Comparison of ENCODE assay signal across 12 cellular contexts in genomic region chr3:146817705-146818104, GRCh38.
DNase-seq lines count a peak whose midpoint lies in the region; ATAC-seq and TF ChIP-seq lines count a peak whose summit lies in the region.
"Had no signal": no experiment of that assay in that cellular context is flagged by ENCODE, and none has a peak within 500 bp of the region (broad histone marks: within the 10 kb centered on the region; RNA-seq: fewer than 3 reads in every experiment).

No MANE protein-coding gene starts in this region.

- H3K27ac ChIP-seq in HCT116 (ENCODE audit: low read depth, low read length) (no peak overlapping the region), SJCRH30 (no peak overlapping the region), left lung (no peak overlapping the region)
- H3K27ac ChIP-seq: stomach had no signal

- no peaks in the 10 kb centered on the region; the same call in 1 of the 2 replicates for H3K9me2 ChIP-seq in HCT116 (ENCODE audit: insufficient read depth)

- RAD21 ChIA-PET in HCT116 (lab: Charles Lee; ENCODE audit: low non-redundant PET in 1 of 2, low total read pairs in 2 of 2, uncharacterized antibody in 2 of 2, unreplicated experiment in 2 of 2) = interaction anchor here (1.0 to 1.3 kb wide), 2 partner anchors 303 to 374 kb away, joined by 3 to 4 read pairs; no protein-coding TSS in a partner anchor

- no peak overlapping the region for H3K9ac ChIP-seq in HCT116 (ENCODE audit: low read length)

- peak; percentile 71 for TF ChIP-seq RAD21 in HCT116 (IDR thresholded peaks at IDR 0.05; ENCODE audit: low read depth)

- in situ Hi-C loops in ACHN (cut with HindIII; ENCODE audit: low pct_ligation_motif_present, low pct_unique_long_range_greater_than_20kb, low sequenced_read_pairs) = no loop called here

- intact Hi-C loops in HCT116 (cut with micrococcal nuclease) = loop anchor here (2.0 to 10.0 kb wide), 3 partner anchors 373 to 1547 kb away; no protein-coding TSS in a partner anchor
- intact Hi-C loops in left lung (cut with DNase I) = no loop called here

- no peak overlapping the region for H3K4me2 ChIP-seq in HCT116 (ENCODE audit: low read length)

- ATAC-seq in HCT116 (peak; percentile 76), left lung (no peak), GM18868 (IDR thresholded peaks at IDR 0.05; ENCODE audit: unreplicated experiment) (no peak)
- ATAC-seq: natural killer cell treated with Interleukin-12 subunit alpha and Interleukin-12 subunit beta and Interleukin-15 and Interleukin-18, amount 100 ng/mL, for 72 hours; T-cell had no signal

- TF ChIP-seq POLR2A in HCT116 (IDR thresholded peaks at IDR 0.05; ENCODE audit: borderline replicate concordance, extremely low read depth, insufficient read depth, insufficient read length) = no peak

- CTCF ChIA-PET in HCT116 (lab: Charles Lee) = interaction anchor here (0.7 to 2.3 kb wide), 13 partner anchors 10 to 1549 kb away, joined by 3 to 15 read pairs (median 5); no protein-coding TSS in a partner anchor

- H3K79me2 ChIP-seq in HCT116 (ENCODE audit: insufficient read depth, low read length) = no peaks in the 10 kb centered on the region

- H3K4me1 ChIP-seq in HCT116 (ENCODE audit: control insufficient read depth in 1 of 2, insufficient read depth in 2 of 2, low read length in 2 of 2) = no peaks in the 10 kb centered on the region
- H3K4me1 ChIP-seq in SJCRH30 = peaks cover 7% of the 10 kb centered on the region; the same call in 1 of the 2 replicates
- H3K4me1 ChIP-seq in left lung = no peaks in the 10 kb centered on the region
- H3K4me1 ChIP-seq: stomach had no signal

- POLR2A ChIA-PET in HCT116 (lab: Charles Lee) = no interaction called here

- DNase-seq in ACHN (peak; percentile 58), HCT116 (ENCODE audit: low read depth, low spot score) (peak; percentile 26), SJCRH30 (peak; percentile 15 to 68), fibroblast of the conjunctiva (ENCODE audit: low read depth) (peak; percentile 34), GM19238 (ENCODE audit: insufficient read length, low spot score) (no peak), NCI-H2227 (lab: John Stamatoyannopoulos, UW; ENCODE audit: unreplicated experiment) (no peak), left lung (no peak)
- DNase-seq: anterior cingulate cortex, stomach, T-cell had no signal

- H3K27me3 ChIP-seq in HCT116 (ENCODE audit: insufficient read depth, low read length) (no peaks in the 10 kb centered on the region), SJCRH30 (no peaks in the 10 kb centered on the region), left lung (no peaks in the 10 kb centered on the region)
- H3K27me3 ChIP-seq: stomach had no signal

- H3K36me3 ChIP-seq in HCT116 (ENCODE audit: control insufficient read depth in 1 of 2, insufficient read depth in 2 of 2, low read length in 2 of 2) (no peaks in the 10 kb centered on the region), SJCRH30 (no peaks in the 10 kb centered on the region), left lung (no peaks in the 10 kb centered on the region)
- H3K36me3 ChIP-seq: stomach had no signal

- peak overlapping the region; percentile 44 for H2AFZ ChIP-seq in HCT116 (ENCODE audit: low read depth, low read length, poor library complexity, severe bottlenecking)

- H3K4me3 ChIP-seq in HCT116 (replicated peaks in 1 of 2; ENCODE audit: low read depth in 1 of 2, low read length in 2 of 2) = no peak overlapping the region
- no peak overlapping the region for H3K4me3 ChIP-seq in SJCRH30
- H3K4me3 ChIP-seq in left lung = no peak overlapping the region
- H3K4me3 ChIP-seq: stomach had no signal

- BruUV-seq in HCT116 (replicated peaks; lab: Mats Ljungman, UMichigan) = no TSS peak

- TF ChIP-seq CTCF in HCT116 (IDR thresholded peaks at IDR 0.05 in 2 of 3, conservative IDR thresholded peaks at IDR 0.05 in 1 of 3; ENCODE audit: borderline replicate concordance in 1 of 3, insufficient read depth in 1 of 3, low read depth in 2 of 3, low read length in 2 of 3) (peak; percentile 1 to 65 (median 53); a peak in 3 of 6 replicates), left lung (IDR thresholded peaks at IDR 0.05) (peak in 1 of 2 donors; percentile 15)

- H3K9me3 ChIP-seq in HCT116 (ENCODE audit: control insufficient read depth in 1 of 2, insufficient read depth in 1 of 2, low read depth in 1 of 2, low read length in 2 of 2) (no peaks in the 10 kb centered on the region), SJCRH30 (replicated peaks) (no peaks in the 10 kb centered on the region), left lung (no peaks in the 10 kb centered on the region)
- H3K9me3 ChIP-seq: stomach had no signal

- no peaks in the 10 kb centered on the region for H4K20me1 ChIP-seq in HCT116 (ENCODE audit: insufficient read depth)

TF ChIP-seq in HCT116, 20 proteins besides CTCF, POLR2A, EP300 and RAD21:
- TF ChIP-seq EZH2 (IDR thresholded peaks at IDR 0.05) = no peak
- TF ChIP-seq TCF7L2 (IDR thresholded peaks at IDR 0.05; ENCODE audit: borderline replicate concordance, extremely low read depth, insufficient read depth, insufficient read length) = no peak

Comparison
In these comparisons a context has a peak if more than half of its experiments do, and no peak if none do; other contexts are left out.
1. DNase-seq: peak in ACHN (single experiment), HCT116 (single experiment), SJCRH30 (2 of 2) and fibroblast of the conjunctiva (single experiment); none in GM19238 (single experiment), NCI-H2227 (single experiment) and left lung (0 of 2).